Comparison of ENCODE assay signal across 27 cellular contexts in the genomic region with DNA sequence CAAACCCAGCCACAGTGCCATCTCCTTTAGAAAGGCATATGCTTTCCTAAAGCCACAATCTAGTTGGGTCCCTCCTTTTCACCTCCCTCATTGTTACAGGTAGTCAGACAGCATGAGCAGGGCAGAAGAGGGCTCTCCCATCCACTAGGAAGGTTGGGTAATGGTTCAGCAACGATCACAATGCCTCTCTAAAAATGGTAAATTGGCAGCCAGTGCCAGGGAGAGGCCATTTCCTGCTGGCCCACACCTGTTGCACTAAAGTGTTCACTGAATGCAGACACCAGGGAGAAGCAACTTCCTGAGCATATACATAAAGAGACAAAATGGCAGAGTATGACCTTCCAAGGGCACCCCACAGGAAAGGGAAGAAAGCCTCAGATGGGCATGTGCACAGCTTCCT.
"Had no signal": no experiment of that assay in that cellular context is flagged by ENCODE, and none has a peak within 500 bp of the region (broad histone marks: within the 10 kb centered on the region; RNA-seq: fewer than 3 reads in every experiment).

No MANE protein-coding gene starts in this region.

- H3K4me2 ChIP-seq: neural progenitor cell, smooth muscle cell had no signal

- H3K9ac ChIP-seq: neural progenitor cell had no signal

- H3K9me3 Mint-ChIP-seq: mesothelial cell of epicardium; naive B cell; natural killer cell; nephron progenitor cell; neural progenitor cell; stimulated activated naive B cell treated with anti-CD40 and anti-IgM and Interleukin-4, amounts not matched to agents 10 μg/mL and 1 μg/mL and 100 μg/mL, for 72 hours had no signal

- DNase-seq: hypothalamus; immature natural killer cell; kidney; left colon; left lung; mesendoderm; naive B cell; natural killer cell; nephron progenitor cell; ovary; right lobe of liver; stimulated activated CD4-positive, alpha-beta T cell treated with anti-CD3 and anti-CD28 coated beads, Interleukin-1b, Interleukin-23, amount 100 ng/mL, for 48 hours; stimulated activated CD4-positive, alpha-beta T cell treated with anti-CD3 and anti-CD28 coated beads, Interleukin-2, amount 100 ng/mL, for 48 hours; stimulated activated naive B cell treated with anti-CD40 and anti-IgM and Interleukin-4, amounts not matched to agents 10 μg/mL and 1 μg/mL and 100 μg/mL, for 72 hours; stimulated activated naive CD8-positive, alpha-beta T cell treated with anti-CD3 and anti-CD28 coated beads, Interleukin-15, Interleukin-2, amounts not matched to agents 100 U/mL and 50 U/mL, for 24 hours; stomach; testis; thyroid gland; transverse colon; upper lobe of left lung had no signal

- H3K4me3 ChIP-seq: left lung, lung, neural progenitor cell, ovary, right atrium auricular region, right lobe of liver, smooth muscle cell, stomach, testis, thyroid gland, transverse colon, upper lobe of left lung, vagina had no signal

- H3K27ac Mint-ChIP-seq: immature natural killer cell; mesothelial cell of epicardium; naive B cell; natural killer cell; nephron progenitor cell; neural progenitor cell; progenitor cell of endocrine pancreas; stimulated activated naive B cell treated with anti-CD40 and anti-IgM and Interleukin-4, amounts not matched to agents 10 μg/mL and 1 μg/mL and 100 μg/mL, for 72 hours had no signal

- H3K27ac ChIP-seq: left lung, neural progenitor cell, ovary, right atrium auricular region, right lobe of liver, stomach, testis, thyroid gland, transverse colon, upper lobe of left lung, vagina had no signal

- H3K36me3 ChIP-seq: left lung, neural progenitor cell, ovary, right atrium auricular region, right lobe of liver, stomach, thyroid gland, transverse colon, upper lobe of left lung, vagina had no signal

- H3K27me3 ChIP-seq: left lung, neural progenitor cell, ovary, right atrium auricular region, right lobe of liver, stomach, testis, thyroid gland, transverse colon, upper lobe of left lung, vagina had no signal

- H2AFZ ChIP-seq: neural progenitor cell had no signal

- H3K9me3 ChIP-seq: left lung, ovary, right atrium auricular region, right lobe of liver, stomach, testis, thyroid gland, transverse colon, upper lobe of left lung, vagina had no signal

- H3K36me3 Mint-ChIP-seq: mesothelial cell of epicardium, naive B cell, natural killer cell, neural progenitor cell had no signal

- H3K4me3 Mint-ChIP-seq: immature natural killer cell; mesothelial cell of epicardium; naive B cell; natural killer cell; nephron progenitor cell; neural progenitor cell; stimulated activated naive B cell treated with anti-CD40 and anti-IgM and Interleukin-4, amounts not matched to agents 10 μg/mL and 1 μg/mL and 100 μg/mL, for 72 hours had no signal

- H3K4me1 Mint-ChIP-seq: immature natural killer cell; naive B cell; natural killer cell; stimulated activated naive B cell treated with anti-CD40 and anti-IgM and Interleukin-4, amounts not matched to agents 10 μg/mL and 1 μg/mL and 100 μg/mL, for 72 hours had no signal

- H3K4me1 ChIP-seq: left lung, neural progenitor cell, right lobe of liver, thyroid gland, transverse colon, upper lobe of left lung, vagina had no signal
